In the genomic region with DNA sequence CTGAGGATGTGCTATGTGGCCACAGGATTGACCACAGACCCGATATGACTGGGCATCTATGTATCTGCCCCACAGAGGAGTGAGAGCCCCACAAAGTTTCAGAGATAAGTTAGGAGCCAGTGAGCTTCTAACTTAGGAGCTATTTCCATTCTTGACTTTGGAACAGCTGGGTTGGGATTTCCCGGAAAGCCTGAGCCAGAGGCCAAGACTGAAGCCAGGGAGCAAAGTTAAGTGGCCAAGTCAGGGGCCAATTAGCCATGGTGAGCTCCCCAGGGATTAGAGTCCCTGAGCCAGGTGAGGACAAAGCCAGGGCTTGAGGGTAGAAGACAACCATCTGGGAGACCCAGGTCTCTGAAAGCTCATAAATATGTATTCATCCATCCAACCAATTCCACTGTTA, we compare ENCODE assay signal across 1 cellular context.
TF ChIP-seq lines count a peak whose summit lies in the region.

No MANE protein-coding gene starts in this region.

TF ChIP-seq in liver, 16 proteins besides CTCF, POLR2A, EP300 and RAD21 (continued from another document):
- no peak for TF ChIP-seq EGR1 (IDR thresholded peaks at IDR 0.05; ENCODE audit: low read depth in 2 of 2)
- peak; percentile 31 for TF ChIP-seq SP1 (IDR thresholded peaks at IDR 0.05)
